Comparison of ENCODE assay signal across 8 cellular contexts in the genomic region with DNA sequence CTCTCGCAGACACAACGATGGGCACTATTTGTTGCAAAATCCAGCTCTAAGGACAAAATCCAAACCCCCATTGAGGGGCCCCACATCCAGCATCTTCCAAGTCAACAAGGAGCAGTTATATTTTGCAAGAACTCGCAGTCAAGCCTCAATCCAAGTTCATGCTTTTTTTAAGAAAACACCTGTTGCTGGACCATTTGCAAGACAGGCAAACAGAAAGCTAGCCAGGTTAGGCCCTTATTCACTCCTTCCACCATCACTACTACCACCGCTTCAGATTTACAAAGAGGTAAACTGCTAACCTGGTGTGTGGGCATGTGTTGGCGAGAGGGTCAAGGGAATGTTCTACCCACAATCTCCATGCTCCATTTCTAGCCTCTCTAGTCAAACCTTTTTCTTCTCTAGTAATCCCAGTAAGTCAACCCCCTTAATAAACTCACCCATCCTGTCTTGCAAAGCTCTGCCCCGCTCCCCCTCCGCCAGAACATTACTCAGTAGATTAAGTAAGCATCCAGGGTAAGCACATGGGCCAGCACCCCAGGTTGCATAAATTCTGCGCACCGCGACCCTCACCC. TPM values are rescaled to one million over a fixed set of nuclear protein-coding genes. Genes with fewer than 3 reads are reported as not detected.
A peak's percentile ranks its signal among the peaks of the same experiment; 100 is the strongest.
DNase-seq lines count a peak whose midpoint lies in the region; ATAC-seq and TF ChIP-seq lines count a peak whose summit lies in the region.

No MANE protein-coding gene starts in this region.

- H3K4me1 ChIP-seq in heart right ventricle (peaks cover 0 to 22% (median 16%) of the 10 kb centered on the region in 9 donors), right lobe of liver (peaks cover 0 to 9% (median 3%) of the 10 kb centered on the region in 4 donors), upper lobe of right lung (peaks cover 17% of the 10 kb centered on the region)

- TF ChIP-seq CTCF in heart right ventricle (IDR thresholded peaks at IDR 0.05) (no peak), right lobe of liver (IDR thresholded peaks at IDR 0.05) (no peak), upper lobe of right lung (IDR thresholded peaks at IDR 0.05) (no peak)

- 43 to 47% methylated on average over 10 of the region's 10 CpGs for WGBS in heart right ventricle, 2 donors
- 53% methylated on average over 10 of the region's 10 CpGs for WGBS in right lobe of liver (ENCODE audit: insufficient coverage, low coverage, low lambda C conversion rate, missing lambda C conversion rate)

- DNase-seq in heart right ventricle (no peak), Right ventricle myocardium inferior (ENCODE audit: missing footprints) (no peak), right lobe of liver (no peak), upper lobe of right lung (no peak), NCI-H524 treated with DMSO at 0.1 percent for 48 hours (lab: John Stamatoyannopoulos, UW) (no peak)
- no peak for DNase-seq in central memory CD4-positive, alpha-beta T cell

- H3K27me3 ChIP-seq in heart right ventricle (no peaks in the 10 kb centered on the region), right lobe of liver (no peaks in the 10 kb centered on the region), upper lobe of right lung (no peaks in the 10 kb centered on the region)

- ATAC-seq in heart right ventricle, result no peak
- ATAC-seq in Right ventricle myocardium inferior, result no peak
- no peak for ATAC-seq in right lobe of liver
- no peak for ATAC-seq in upper lobe of right lung
- no peak for ATAC-seq in GM21825 (IDR thresholded peaks at IDR 0.05; ENCODE audit: unreplicated experiment)

- intact Hi-C loops in heart right ventricle (cut with DNase I) (no loop called here), Right ventricle myocardium inferior (cut with DNase I) (no loop called here), right lobe of liver (cut with DNase I) (no loop called here), upper lobe of right lung (cut with DNase I) (no loop called here)

- H3K27ac ChIP-seq in heart right ventricle (peak overlapping the region in 4 of 10 donors; percentile 74 to 89 (median 75)), angular gyrus (ENCODE audit: low read depth, low read length) (peak overlapping the region; percentile 5), right lobe of liver (no peak overlapping the region), upper lobe of right lung (peak overlapping the region; percentile 82)

- H3K4me3 ChIP-seq in heart right ventricle (peak overlapping the region; percentile 84 to 99 (median 94)), right lobe of liver (peak overlapping the region; percentile 75 to 87 (median 85)), upper lobe of right lung (peak overlapping the region; percentile 82)

- no peak for TF ChIP-seq POLR2A in right lobe of liver (IDR thresholded peaks at IDR 0.05)

- no peaks in the 10 kb centered on the region for H3K9me3 ChIP-seq in heart right ventricle
- H3K9me3 ChIP-seq in right lobe of liver, result no peaks in the 10 kb centered on the region
- no peaks in the 10 kb centered on the region for H3K9me3 ChIP-seq in upper lobe of right lung

- H3K36me3 ChIP-seq in heart right ventricle, result peaks cover 0 to 8% (median 0%) of the 10 kb centered on the region in 9 donors
- no peaks in the 10 kb centered on the region for H3K36me3 ChIP-seq in right lobe of liver
- no peaks in the 10 kb centered on the region for H3K36me3 ChIP-seq in upper lobe of right lung

RNA-seq across cellular contexts. Expression of gene ERI3, which starts 0.7 kb away (rescaled TPM):
- total RNA-seq in heart right ventricle, result 10 to 100 TPM; 44.3 to 53.6 (median 47.9) TPM
- polyA plus RNA-seq in heart right ventricle, result 10 to 100 TPM; 28.1 to 68.4 TPM
- 52.7 TPM for total RNA-seq in Right ventricle myocardium inferior
- 10 to 100 TPM; 20.6 to 30.6 (median 23.8) TPM for total RNA-seq in right lobe of liver
- total RNA-seq in upper lobe of right lung, result 41.7 TPM

RNA-seq across cellular contexts. Expression of gene RNF220, which starts 50.7 kb away (rescaled TPM):
- total RNA-seq in heart right ventricle (10 to 100 TPM; 46.4 to 82.5 (median 58.0) TPM), Right ventricle myocardium inferior (76.4 TPM), right lobe of liver (10 to 100 TPM; 19.2 to 57.9 (median 23.0) TPM), upper lobe of right lung (72.6 TPM)
- polyA plus RNA-seq in heart right ventricle, result 10 to 100 TPM; 41.8 to 71.8 TPM

Comparison
In these comparisons a context has a peak if more than half of its experiments do, and no peak if none do; other contexts are left out.
1. H3K27ac ChIP-seq: peak in angular gyrus (single experiment) and upper lobe of right lung (single experiment); none in right lobe of liver (0 of 3).
2. Peak in every context shown above with its lines, with median percentiles within 50 percentile points of each other: H3K4me3 ChIP-seq.